Comparison of ENCODE assay signal across 26 cellular contexts in genomic region chr1:230431517-230431916, GRCh38. TPM values are rescaled to one million over a fixed set of nuclear protein-coding genes. Genes with fewer than 3 reads are reported as not detected.
"Had no signal": no experiment of that assay in that cellular context is flagged by ENCODE, and none has a peak within 500 bp of the region (broad histone marks: within the 10 kb centered on the region; RNA-seq: fewer than 3 reads in every experiment).

No MANE protein-coding gene starts in this region.

- H3K27ac ChIP-seq: colonic mucosa, epithelial cell of prostate, esophagus muscularis mucosa, pancreas, right lobe of liver, stomach, testis, tibial artery had no signal

- DNase-seq: colonic mucosa; effector CD8-positive, alpha-beta T cell; endodermal cell; foreskin melanocyte; hypothalamus; immature natural killer cell; islet precursor cell; kidney glomerular epithelial cell; mesenchymal stem cell; midbrain; natural killer cell; occipital lobe; pancreas; right lobe of liver; stimulated activated CD4-positive, alpha-beta T cell treated with anti-CD3 and anti-CD28 coated beads, Interleukin-12 subunit alpha, Interleukin-12 subunit beta, amount 100 ng/mL, for 4 hours; stimulated activated CD4-positive, alpha-beta T cell treated with anti-CD3 and anti-CD28 coated beads, Interleukin-1b, Interleukin-23, amount 100 ng/mL, for 48 hours; stimulated activated CD4-positive, alpha-beta T cell treated with anti-CD3 and anti-CD28 coated beads, Interleukin-4, amount 100 ng/mL, for 1 hour; stimulated activated naive CD4-positive, alpha-beta T cell treated with Interleukin-2 at 50 U/mL for 16 hours; stomach; testis; tibial artery had no signal

- H3K4me2 ChIP-seq: smooth muscle cell had no signal

- ATAC-seq: natural killer cell; pancreas; right lobe of liver; stimulated activated effector memory CD8-positive, alpha-beta T cell treated with anti-CD3 and anti-CD28 coated beads, Interleukin-12 subunit alpha, Interleukin-12 subunit beta, amount 100 ng/mL, for 72 hours had no signal

- H3K36me3 ChIP-seq: colonic mucosa, esophagus muscularis mucosa, pancreas, right lobe of liver, stomach, tibial artery had no signal

- H3K9me3 ChIP-seq: colonic mucosa, esophagus muscularis mucosa, pancreas, right lobe of liver, stomach, testis, tibial artery had no signal

- H3K4me3 ChIP-seq: colonic mucosa, esophagus muscularis mucosa, lung, pancreas, right lobe of liver, smooth muscle cell, stomach, testis, tibial artery had no signal

- H3K4me1 ChIP-seq: colonic mucosa, pancreas, testis had no signal

- H3K27me3 ChIP-seq: colonic mucosa, pancreas, right lobe of liver, testis had no signal

RNA-seq across cellular contexts. Expression of gene PGBD5, which starts 5.4 kb away (rescaled TPM):
- polyA plus RNA-seq: immature natural killer cell had no signal
